Comparison of ENCODE assay signal across 13 cellular contexts in the genomic region with DNA sequence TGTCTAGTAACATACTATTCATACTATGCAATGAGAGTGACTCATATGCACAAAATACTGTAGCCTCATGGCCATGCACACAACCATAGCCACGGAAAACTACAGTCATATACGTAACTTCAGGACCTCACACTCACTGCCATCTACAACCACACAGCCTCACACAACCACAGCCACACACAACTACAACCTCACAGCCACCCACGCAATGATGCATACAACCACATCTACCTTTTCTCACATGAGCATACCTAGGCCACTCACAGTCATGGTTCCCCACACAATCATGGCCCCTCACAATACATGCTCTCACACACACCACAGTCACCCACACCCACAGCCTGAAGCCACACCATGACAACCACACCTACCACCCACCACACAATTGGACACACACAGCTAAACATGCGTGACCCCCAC. TPM values are rescaled to one million over a fixed set of nuclear protein-coding genes. Genes with fewer than 3 reads are reported as not detected.
A peak's percentile ranks its signal among the peaks of the same experiment; 100 is the strongest.
DNase-seq lines count a peak whose midpoint lies in the region; ATAC-seq and TF ChIP-seq lines count a peak whose summit lies in the region.
"Had no signal": no experiment of that assay in that cellular context is flagged by ENCODE, and none has a peak within 500 bp of the region (broad histone marks: within the 10 kb centered on the region; RNA-seq: fewer than 3 reads in every experiment).

No MANE protein-coding gene starts in this region.

- peaks cover 45 to 47% of the 10 kb centered on the region in 2 donors for H3K4me1 Mint-ChIP-seq in natural killer cell
- H3K4me1 Mint-ChIP-seq in stimulated activated naive CD8-positive, alpha-beta T cell treated with anti-CD3 and anti-CD28 coated beads, Interleukin-15, amount 100 ng/mL, for 72 hours, result peaks cover 72% of the 10 kb centered on the region

- TF ChIP-seq CTCF in natural killer cell (IDR thresholded peaks at IDR 0.05), result no peak

- H3K4me1 ChIP-seq in HAP-1, result no peaks in the 10 kb centered on the region; the same call in 1 of the 2 replicates

- H3K9me3 ChIP-seq in HAP-1, result no peaks in the 10 kb centered on the region

- intact Hi-C loops in natural killer cell (cut with micrococcal nuclease), result loop anchor here (5.0 kb wide), 1 partner anchor 39 kb away; no protein-coding TSS in a partner anchor

- H3K36me3 ChIP-seq in HAP-1 (replicated peaks), result no peaks in the 10 kb centered on the region

- no peaks in the 10 kb centered on the region for H3K27me3 ChIP-seq in HAP-1 (ENCODE audit: low read depth)

- no peaks in the 10 kb centered on the region for H3K36me3 Mint-ChIP-seq in natural killer cell

- no peak overlapping the region for H3K4me3 ChIP-seq in HAP-1
- H3K4me3 ChIP-seq: esophagus muscularis mucosa, tibial artery had no signal

- H3K27me3 Mint-ChIP-seq in natural killer cell (ENCODE audit: low read depth in 2 of 2), result no peaks in the 10 kb centered on the region
- peaks cover 8% of the 10 kb centered on the region for H3K27me3 Mint-ChIP-seq in stimulated activated naive CD8-positive, alpha-beta T cell treated with anti-CD3 and anti-CD28 coated beads, Interleukin-15, amount 100 ng/mL, for 72 hours

- ATAC-seq in natural killer cell (peak; percentile 14 to 43 (median 32)), GM19397 (IDR thresholded peaks at IDR 0.05; ENCODE audit: unreplicated experiment) (no peak)
- peak; percentile 93 for ATAC-seq in stimulated activated naive CD8-positive, alpha-beta T cell treated with anti-CD3 and anti-CD28 coated beads, Interleukin-15, amount 100 ng/mL, for 72 hours

- H3K27ac Mint-ChIP-seq in natural killer cell, result peak overlapping the region in 1 of 2 donors; percentile 56
- H3K27ac Mint-ChIP-seq in stimulated activated naive CD8-positive, alpha-beta T cell treated with anti-CD3 and anti-CD28 coated beads, Interleukin-15, amount 100 ng/mL, for 72 hours, result peak overlapping the region; percentile 35 to 51

- in situ Hi-C loops in HAP-1 (cut with MboI; ENCODE audit: low sequenced_read_pairs), result no loop called here

- H3K9me3 Mint-ChIP-seq in natural killer cell, result no peaks in the 10 kb centered on the region
- H3K9me3 Mint-ChIP-seq in stimulated activated naive CD8-positive, alpha-beta T cell treated with anti-CD3 and anti-CD28 coated beads, Interleukin-15, amount 100 ng/mL, for 72 hours, result peaks cover 22 to 23% of the 10 kb centered on the region in 2 donors

- no peak overlapping the region for H3K4me3 Mint-ChIP-seq in natural killer cell
- H3K4me3 Mint-ChIP-seq in stimulated activated naive CD8-positive, alpha-beta T cell treated with anti-CD3 and anti-CD28 coated beads, Interleukin-15, amount 100 ng/mL, for 72 hours, result peak overlapping the region; percentile 0 to 71

- DNase-seq in activated gamma-delta T cell treated with anti-CD3 and anti-CD28 coated beads, Interleukin-2, amount 50 U/mL, for 16 hours (ENCODE audit: low read depth), result peak; percentile 46
- DNase-seq in activated gamma-delta T cell (lab: John Stamatoyannopoulos, UW), result no peak
- DNase-seq in activated naive CD4-positive, alpha-beta T cell treated with anti-CD3 and anti-CD28 coated beads, Interleukin-2, amount 50 U/mL, for 16 hours, result peak; percentile 79
- DNase-seq in natural killer cell, result no peak
- peak; percentile 74 to 86 for DNase-seq in stimulated activated naive CD8-positive, alpha-beta T cell treated with anti-CD3 and anti-CD28 coated beads, Interleukin-15, amount 100 ng/mL, for 72 hours
- DNase-seq in HAP-1 (ENCODE audit: low spot score in 2 of 2), result no peak
- DNase-seq in NCI-H146 (lab: John Stamatoyannopoulos, UW), result no peak
- DNase-seq: amniotic stem cell, left ventricle myocardium superior, tibial artery had no signal

RNA-seq across cellular contexts. Expression of a gene that starts 8.7 kb away (rescaled TPM):
- 10 to 100 TPM; 10.8 to 20.0 (median 11.8) TPM for total RNA-seq in natural killer cell
- total RNA-seq: SK-MEL-5 had no signal

RNA-seq across cellular contexts. Expression of a gene that starts 41.8 kb away (rescaled TPM):
- 1 to 10 TPM in 1 of 3 donors, under 1 TPM in 1, not detected in 1; 0.38 to 5.5 TPM for total RNA-seq in natural killer cell
- total RNA-seq: SK-MEL-5 had no signal

RNA-seq across cellular contexts. Expression of a gene that starts 58.7 kb away (rescaled TPM):
- 10 to 100 TPM; 66.1 to 78.0 (median 76.9) TPM for total RNA-seq in natural killer cell

Comparison
In these comparisons a context has a peak if more than half of its experiments do, and no peak if none do; other contexts are left out.
1. DNase-seq: peak in activated gamma-delta T cell treated with anti-CD3 and anti-CD28 coated beads, Interleukin-2, amount 50 U/mL, for 16 hours (single experiment), activated naive CD4-positive, alpha-beta T cell treated with anti-CD3 and anti-CD28 coated beads, Interleukin-2, amount 50 U/mL, for 16 hours (single experiment) and stimulated activated naive CD8-positive, alpha-beta T cell treated with anti-CD3 and anti-CD28 coated beads, Interleukin-15, amount 100 ng/mL, for 72 hours (2 of 2); none in activated gamma-delta T cell (single experiment), natural killer cell (single experiment), HAP-1 (0 of 2) and NCI-H146 (single experiment).